In the genomic region with DNA sequence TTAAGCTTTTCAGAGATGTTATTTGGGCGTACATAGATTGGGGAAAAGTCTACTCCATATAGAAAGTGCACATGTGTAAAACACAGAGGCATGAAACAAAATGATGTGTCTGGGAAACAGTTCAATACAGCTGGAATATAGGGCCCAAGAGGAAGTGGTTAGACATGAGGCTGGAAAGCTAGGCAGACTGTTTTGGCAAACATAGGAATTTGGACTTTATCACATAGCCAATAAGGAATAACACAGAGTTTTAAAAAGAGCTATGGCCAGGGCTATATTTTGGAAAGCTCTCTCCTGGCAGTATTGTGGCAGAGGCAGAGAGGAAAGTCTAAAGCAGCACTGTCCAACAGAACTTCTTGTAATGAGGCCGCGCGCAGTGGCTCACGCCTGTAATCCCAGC, we compare ENCODE assay signal across 15 cellular contexts. TPM values are rescaled to one million over a fixed set of nuclear protein-coding genes. Genes with fewer than 3 reads are reported as not detected.
A peak's percentile ranks its signal among the peaks of the same experiment; 100 is the strongest.
DNase-seq lines count a peak whose midpoint lies in the region; ATAC-seq, FAIRE-seq and TF ChIP-seq lines count a peak whose summit lies in the region.
"Had no signal": no experiment of that assay in that cellular context is flagged by ENCODE, and none has a peak within 500 bp of the region (broad histone marks: within the 10 kb centered on the region; RNA-seq: fewer than 3 reads in every experiment).

No MANE protein-coding gene starts in this region.

- no peak overlapping the region for H3K27ac ChIP-seq in CD4-positive, alpha-beta T cell (ENCODE audit: low read depth, low read length)
- H3K27ac ChIP-seq in KMS-11: no peak overlapping the region
- no peak overlapping the region for H3K27ac ChIP-seq in A673 (ENCODE audit: low read depth, low read length, poor library complexity, severe bottlenecking)

- no peaks in the 10 kb centered on the region for H3K27me3 Mint-ChIP-seq in CD4-positive, alpha-beta T cell
- H3K27me3 Mint-ChIP-seq in natural killer cell treated with Interleukin-12 subunit alpha and Interleukin-12 subunit beta and Interleukin-15 and Interleukin-18, amount 100 ng/mL, for 72 hours: no peaks in the 10 kb centered on the region

- no peaks in the 10 kb centered on the region for H3K9me3 ChIP-seq in CD4-positive, alpha-beta T cell (ENCODE audit: control insufficient read depth, low read length)
- H3K9me3 ChIP-seq in adipocyte (ENCODE audit: control insufficient read depth, low read length) (no peaks in the 10 kb centered on the region), A673 (ENCODE audit: low read depth, low read length, poor library complexity, severe bottlenecking) (no peaks in the 10 kb centered on the region), mucosa of descending colon (no peaks in the 10 kb centered on the region)
- H3K9me3 ChIP-seq: thoracic aorta had no signal

- H3K4me3 Mint-ChIP-seq in CD4-positive, alpha-beta T cell: peak overlapping the region; percentile 66
- H3K4me3 Mint-ChIP-seq in natural killer cell treated with Interleukin-12 subunit alpha and Interleukin-12 subunit beta and Interleukin-15 and Interleukin-18, amount 100 ng/mL, for 72 hours: peak overlapping the region; percentile 56

- CTCF ChIA-PET in CD4-positive, alpha-beta T cell (lab: Charles Lee): interaction anchor here (0.7 to 13.1 kb wide), 6 partner anchors 10 to 231 kb away, joined by 3 to 177 read pairs (median 20); a partner anchor contains a TSS
- CTCF ChIA-PET in A673 (lab: Charles Lee): interaction anchor here (0.7 to 0.9 kb wide), 2 partner anchors 12 to 55 kb away, joined by 3 read pairs; no protein-coding TSS in a partner anchor

- POLR2A ChIA-PET in CD4-positive, alpha-beta T cell (lab: Charles Lee): interaction anchor here (1.0 to 11.7 kb wide), 6 partner anchors 8 to 124 kb away, joined by 3 to 444 read pairs (median 266); a partner anchor contains a TSS
- POLR2A ChIA-PET in A673 (lab: Charles Lee; ENCODE audit: low non-redundant PET): interaction anchor here (0.7 kb wide), 2 partner anchors 11 to 665 kb away, joined by 3 to 8 read pairs; no protein-coding TSS in a partner anchor

- peak overlapping the region; percentile 63; the same call in 1 of the 2 replicates for H3K4me2 ChIP-seq in KMS-11

- no peak for TF ChIP-seq CTCF in CD4-positive, alpha-beta T cell (IDR thresholded peaks at IDR 0.05)
- no peak for TF ChIP-seq CTCF in KMS-11 (conservative IDR thresholded peaks at IDR 0.05; ENCODE audit: low read depth, low read length)
- no peak for TF ChIP-seq CTCF in A673 (conservative IDR thresholded peaks at IDR 0.05; ENCODE audit: low read depth, low read length)
- TF ChIP-seq CTCF in mucosa of descending colon (IDR thresholded peaks at IDR 0.05): no peak

- H3K27ac Mint-ChIP-seq in CD4-positive, alpha-beta T cell: peak overlapping the region; percentile 100
- H3K27ac Mint-ChIP-seq in natural killer cell treated with Interleukin-12 subunit alpha and Interleukin-12 subunit beta and Interleukin-15 and Interleukin-18, amount 100 ng/mL, for 72 hours: peak overlapping the region; percentile 44 to 83

- no TSS peak for BruUV-seq in A673 (replicated peaks; lab: Mats Ljungman, UMichigan)

- no peak for FAIRE-seq in GM12891 (lab: Jason Lieb, UNC)

- H3K27me3 ChIP-seq in CD4-positive, alpha-beta T cell (ENCODE audit: control insufficient read depth, insufficient read depth, low read length): no peaks in the 10 kb centered on the region
- H3K27me3 ChIP-seq in KMS-11 (ENCODE audit: insufficient read depth, low read depth) (no peaks in the 10 kb centered on the region), adipocyte (replicated peaks; ENCODE audit: control insufficient read depth, insufficient read depth, low read length) (no peaks in the 10 kb centered on the region), A673 (replicated peaks; ENCODE audit: insufficient read depth, low read depth, low read length, poor library complexity) (no peaks in the 10 kb centered on the region)

- H3K4me1 ChIP-seq in KMS-11 (ENCODE audit: low read depth, poor library complexity, severe bottlenecking) (peaks cover 23% of the 10 kb centered on the region), adipocyte (ENCODE audit: control insufficient read depth, insufficient read depth, low read length) (peaks cover 31% of the 10 kb centered on the region), A673 (ENCODE audit: insufficient read depth, low read length, poor library complexity, severe bottlenecking) (peaks cover 24% of the 10 kb centered on the region), mucosa of descending colon (ENCODE audit: low read depth) (peaks cover 16% of the 10 kb centered on the region)

- no peak overlapping the region for H2AFZ ChIP-seq in KMS-11 (ENCODE audit: low read depth)

- no peak overlapping the region for H3K9ac ChIP-seq in KMS-11
- H3K9ac ChIP-seq in adipocyte (ENCODE audit: low read length): peak overlapping the region; percentile 65

- no peak for ATAC-seq in CD4-positive, alpha-beta T cell (ENCODE audit: poor library complexity)
- no peak for ATAC-seq in natural killer cell treated with Interleukin-12 subunit alpha and Interleukin-12 subunit beta and Interleukin-15 and Interleukin-18, amount 100 ng/mL, for 72 hours
- ATAC-seq in GM18520 (IDR thresholded peaks at IDR 0.05; ENCODE audit: unreplicated experiment) (no peak), mucosa of descending colon (no peak)

- no peak for DNase-seq in CD4-positive, alpha-beta T cell
- DNase-seq in adipocyte (ENCODE audit: low read depth) (no peak), A673 (ENCODE audit: low spot score) (no peak), GM12891 (ENCODE audit: insufficient read length, low spot score) (no peak), mucosa of descending colon (no peak)
- no peak for DNase-seq in natural killer cell treated with Interleukin-12 subunit alpha and Interleukin-12 subunit beta and Interleukin-15 and Interleukin-18, amount 100 ng/mL, for 72 hours (ENCODE audit: low spot score)
- DNase-seq: Calu3, cortex of kidney, KG1, NCI-H1930, SHP77 treated with DMSO at 0.1 percent for 48 hours had no signal

- H3K36me3 Mint-ChIP-seq in CD4-positive, alpha-beta T cell (ENCODE audit: low read depth): peaks cover 29% of the 10 kb centered on the region
- peaks cover 9% of the 10 kb centered on the region for H3K36me3 Mint-ChIP-seq in natural killer cell treated with Interleukin-12 subunit alpha and Interleukin-12 subunit beta and Interleukin-15 and Interleukin-18, amount 100 ng/mL, for 72 hours

- H3K4me3 ChIP-seq in KMS-11 (IDR thresholded peaks at IDR 0.05; ENCODE audit: insufficient read depth, low read depth, low read length) (no peak overlapping the region), adipocyte (ENCODE audit: low read length) (peak overlapping the region; percentile 88), A673 (ENCODE audit: low read depth, low read length, poor library complexity, severe bottlenecking) (no peak overlapping the region), mucosa of descending colon (no peak overlapping the region)

- no peak for TF ChIP-seq POLR2A in GM12891 (IDR thresholded peaks at IDR 0.05; ENCODE audit: low read depth, low read length)

- H3K36me3 ChIP-seq in KMS-11 (ENCODE audit: insufficient read depth): no peaks in the 10 kb centered on the region
- H3K36me3 ChIP-seq in adipocyte (ENCODE audit: control insufficient read depth, insufficient read depth, low read length, severe bottlenecking): no peaks in the 10 kb centered on the region
- no peaks in the 10 kb centered on the region for H3K36me3 ChIP-seq in A673 (ENCODE audit: insufficient read depth, low read length, poor library complexity, severe bottlenecking)
- H3K36me3 ChIP-seq in mucosa of descending colon (ENCODE audit: low read depth): no peaks in the 10 kb centered on the region
- H3K36me3 ChIP-seq: thoracic aorta had no signal

- intact Hi-C loops in CD4-positive, alpha-beta T cell (cut with DNase I, micrococcal nuclease): loop anchor here (2.0 to 5.0 kb wide), 2 partner anchors 19 to 769 kb away; no protein-coding TSS in a partner anchor
- intact Hi-C loops in A673 (cut with micrococcal nuclease; ENCODE audit: unreplicated experiment): no loop called here
- intact Hi-C loops in mucosa of descending colon (cut with DNase I, micrococcal nuclease): no loop called here

- H4K20me1 ChIP-seq in KMS-11 (ENCODE audit: insufficient read depth): no peaks in the 10 kb centered on the region

- H3K9me3 Mint-ChIP-seq in CD4-positive, alpha-beta T cell: no peaks in the 10 kb centered on the region
- H3K9me3 Mint-ChIP-seq in natural killer cell treated with Interleukin-12 subunit alpha and Interleukin-12 subunit beta and Interleukin-15 and Interleukin-18, amount 100 ng/mL, for 72 hours: no peaks in the 10 kb centered on the region

- H3K79me2 ChIP-seq in KMS-11 (ENCODE audit: insufficient read depth, low read depth): peaks cover 26% of the 10 kb centered on the region; the same call in 1 of the 2 replicates

- peaks cover 55% of the 10 kb centered on the region for H3K4me1 Mint-ChIP-seq in CD4-positive, alpha-beta T cell (ENCODE audit: low read depth)
- H3K4me1 Mint-ChIP-seq in natural killer cell treated with Interleukin-12 subunit alpha and Interleukin-12 subunit beta and Interleukin-15 and Interleukin-18, amount 100 ng/mL, for 72 hours (ENCODE audit: low read depth in 2 of 2): peaks cover 30 to 42% of the 10 kb centered on the region in 2 donors

TF ChIP-seq in GM12891, 5 proteins besides CTCF, POLR2A, EP300 and RAD21:
- no peak for TF ChIP-seq TAF1 (IDR thresholded peaks at IDR 0.05; ENCODE audit: low read depth, low read length)

RNA-seq across cellular contexts. Expression of a gene that starts 2.5 kb away (rescaled TPM):
- total RNA-seq in CD4-positive, alpha-beta T cell: 100 to 1,000 TPM; 340 to 378 TPM
- total RNA-seq in natural killer cell treated with Interleukin-12 subunit alpha and Interleukin-12 subunit beta and Interleukin-15 and Interleukin-18, amount 100 ng/mL, for 72 hours: 100 to 1,000 TPM; 347 to 352 TPM
- total RNA-seq in A673 (2021) (276 and 335 TPM in 2 replicates), mucosa of descending colon (100 to 1,000 TPM; 133 to 195 (median 168) TPM)
- 178 TPM for polyA plus RNA-seq in GM12891 (2012; ENCODE audit: low read depth, missing spikeins)

RNA-seq across cellular contexts. Expression of a gene that starts 13.0 kb away (rescaled TPM):
- total RNA-seq in CD4-positive, alpha-beta T cell: 10 to 100 TPM; 14.4 to 16.5 TPM
- total RNA-seq in natural killer cell treated with Interleukin-12 subunit alpha and Interleukin-12 subunit beta and Interleukin-15 and Interleukin-18, amount 100 ng/mL, for 72 hours: 10 to 100 TPM; 16.9 to 73.0 TPM
- total RNA-seq in A673 (2021): 1.4 and 1.9 TPM in 2 replicates
- polyA plus RNA-seq in GM12891 (2012; ENCODE audit: low read depth, missing spikeins): 434 TPM
- 10 to 100 TPM; 12.4 to 48.5 (median 27.7) TPM for total RNA-seq in mucosa of descending colon

RNA-seq across cellular contexts. Expression of a gene that starts 25.1 kb away (rescaled TPM):
- total RNA-seq in CD4-positive, alpha-beta T cell: 1 to 10 TPM; 4.6 to 6.0 TPM
- total RNA-seq in natural killer cell treated with Interleukin-12 subunit alpha and Interleukin-12 subunit beta and Interleukin-15 and Interleukin-18, amount 100 ng/mL, for 72 hours: 10 to 100 TPM in 1 of 2 donors, 1 to 10 TPM in 1; 2.7 to 17.8 TPM
- total RNA-seq in A673 (2021) (0.34 and 0.46 TPM in 2 replicates), mucosa of descending colon (10 to 100 TPM; 10.8 to 27.1 (median 22.8) TPM)
- polyA plus RNA-seq in GM12891 (2012; ENCODE audit: low read depth, missing spikeins): 358 TPM

RNA-seq across cellular contexts. Expression of a gene that starts 43.5 kb away (rescaled TPM):
- 1 to 10 TPM; 5.9 to 6.1 TPM for total RNA-seq in CD4-positive, alpha-beta T cell
- 10 to 100 TPM in 1 of 2 donors, under 1 TPM in 1; 0.86 to 22.1 TPM for total RNA-seq in natural killer cell treated with Interleukin-12 subunit alpha and Interleukin-12 subunit beta and Interleukin-15 and Interleukin-18, amount 100 ng/mL, for 72 hours
- total RNA-seq in A673 (2021): 0.46 and 0.58 TPM in 2 replicates
- 110 TPM for polyA plus RNA-seq in GM12891 (2012; ENCODE audit: low read depth, missing spikeins)
- total RNA-seq in mucosa of descending colon: 1 to 10 TPM; 1.8 to 4.0 (median 3.2) TPM
- total RNA-seq: fibroblast of villous mesenchyme had no signal

Comparison
In these comparisons a context has a peak if more than half of its experiments do, and no peak if none do; other contexts are left out.
1. intact Hi-C loops: an anchor here in CD4-positive, alpha-beta T cell (2.0 to 5.0 kb wide); none called in A673 and mucosa of descending colon.